In the genomic region with DNA sequence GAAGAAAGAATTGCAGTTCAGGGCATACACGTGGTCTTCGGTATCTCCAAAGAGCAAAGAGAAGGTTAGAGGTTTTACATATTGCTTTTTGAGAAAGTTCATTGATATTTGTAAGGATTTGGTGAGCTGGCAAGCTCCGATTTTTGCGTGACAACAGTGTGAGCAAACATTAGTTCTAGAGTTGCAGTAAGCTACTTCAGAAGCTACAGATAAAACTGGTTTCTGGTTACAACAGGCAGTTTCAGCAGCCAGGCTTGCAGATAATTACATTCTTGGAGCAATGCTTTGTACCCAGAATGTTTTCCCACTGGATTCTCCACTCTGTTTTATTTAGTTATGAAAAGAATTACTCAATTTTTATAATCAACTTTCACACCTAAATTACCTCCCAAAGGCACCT, we compare ENCODE assay signal across 10 cellular contexts.
DNase-seq lines count a peak whose midpoint lies in the region; ATAC-seq and TF ChIP-seq lines count a peak whose summit lies in the region.
"Had no signal": no experiment of that assay in that cellular context is flagged by ENCODE, and none has a peak within 500 bp of the region (broad histone marks: within the 10 kb centered on the region; RNA-seq: fewer than 3 reads in every experiment).

No MANE protein-coding gene starts in this region.

- ATAC-seq in RWPE2 (ENCODE audit: low read depth), result no peak
- ATAC-seq in HG03439 (IDR thresholded peaks at IDR 0.05; ENCODE audit: unreplicated experiment), result no peak
- ATAC-seq in GM18909 (IDR thresholded peaks at IDR 0.05; ENCODE audit: poor library complexity, unreplicated experiment), result no peak

- POLR2A ChIA-PET in HEK293 (lab: Yijun Ruan, JAX), result interaction anchor here (0.9 kb wide), 1 partner anchor 31 kb away, joined by 3 read pairs; no protein-coding TSS in a partner anchor

- CTCF ChIA-PET in HEK293 (lab: Yijun Ruan, JAX), result interaction anchor here (1.0 kb wide), 1 partner anchor 199 kb away, joined by 3 read pairs; no protein-coding TSS in a partner anchor

- H3K4me1 ChIP-seq in HEK293 (ENCODE audit: control insufficient read depth, insufficient read depth, low read length) (peaks cover 18% of the 10 kb centered on the region), RWPE2 (ENCODE audit: insufficient read depth, poor library complexity, severe bottlenecking) (peaks cover 16% of the 10 kb centered on the region)

- H3K27me3 ChIP-seq in RWPE2 (ENCODE audit: insufficient read depth, poor library complexity, severe bottlenecking), result no peaks in the 10 kb centered on the region
- H3K27me3 ChIP-seq: ascending aorta had no signal

- H3K27ac ChIP-seq in HEK293 (ENCODE audit: extremely low read depth, low read depth, low read length), result peak overlapping the region; percentile 95
- peak overlapping the region; percentile 85 for H3K27ac ChIP-seq in RWPE2 (ENCODE audit: poor library complexity, severe bottlenecking)

- TF ChIP-seq CTCF in HEK293 (tag by site-specific recombination; IDR thresholded peaks at IDR 0.05) (no peak), RWPE2 (IDR thresholded peaks at IDR 0.05; ENCODE audit: poor library complexity, severe bottlenecking) (no peak), fibroblast of pulmonary artery (IDR thresholded peaks at IDR 0.05; ENCODE audit: low read length, missing control alignments) (no peak)

- H3K4me3 ChIP-seq in HEK293 (ENCODE audit: low read depth, low read length) (no peak overlapping the region), RWPE2 (ENCODE audit: severe bottlenecking) (no peak overlapping the region), fibroblast of pulmonary artery (replicated peaks; ENCODE audit: low read depth, low read length) (no peak overlapping the region), skeletal muscle cell (ENCODE audit: low read depth, low read length) (no peak overlapping the region)

- DNase-seq in RWPE2 (ENCODE audit: low spot score) (no peak), fibroblast of pulmonary artery (ENCODE audit: low read depth) (peak; percentile 72), skeletal muscle cell (ENCODE audit: low read depth) (peak; percentile 30), foreskin melanocyte (no peak), midbrain (lab: John Stamatoyannopoulos, UW) (no peak)
- DNase-seq: stimulated activated naive CD4-positive, alpha-beta T cell treated with Interleukin-2 at 50 U/mL for 16 hours had no signal

- no peaks in the 10 kb centered on the region for H3K36me3 ChIP-seq in HEK293 (ENCODE audit: control insufficient read depth in 2 of 2, insufficient read depth in 1 of 2, low read length in 2 of 2)
- no peaks in the 10 kb centered on the region for H3K36me3 ChIP-seq in RWPE2 (ENCODE audit: low read depth)
- H3K36me3 ChIP-seq: ascending aorta had no signal

- no peaks in the 10 kb centered on the region for H3K9me3 ChIP-seq in HEK293 (ENCODE audit: control insufficient read depth, insufficient read depth, low read depth, low read length)
- no peaks in the 10 kb centered on the region for H3K9me3 ChIP-seq in RWPE2 (ENCODE audit: severe bottlenecking)
- H3K9me3 ChIP-seq: ascending aorta had no signal

TF ChIP-seq in HEK293, 187 proteins besides CTCF, POLR2A, EP300 and RAD21 (continues in another document):
- TF ChIP-seq ZFP69B (tag by site-specific recombination; IDR thresholded peaks at IDR 0.05), result no peak
- no peak for TF ChIP-seq ZNF544 (tag by site-specific recombination; IDR thresholded peaks at IDR 0.05)
- TF ChIP-seq ZNF184 (tag by site-specific recombination; IDR thresholded peaks at IDR 0.05), result no peak; the same call in 1 of the 2 replicates
- no peak for TF ChIP-seq ZNF623 (tag by site-specific recombination; IDR thresholded peaks at IDR 0.05)
- TF ChIP-seq, protein P1, sequence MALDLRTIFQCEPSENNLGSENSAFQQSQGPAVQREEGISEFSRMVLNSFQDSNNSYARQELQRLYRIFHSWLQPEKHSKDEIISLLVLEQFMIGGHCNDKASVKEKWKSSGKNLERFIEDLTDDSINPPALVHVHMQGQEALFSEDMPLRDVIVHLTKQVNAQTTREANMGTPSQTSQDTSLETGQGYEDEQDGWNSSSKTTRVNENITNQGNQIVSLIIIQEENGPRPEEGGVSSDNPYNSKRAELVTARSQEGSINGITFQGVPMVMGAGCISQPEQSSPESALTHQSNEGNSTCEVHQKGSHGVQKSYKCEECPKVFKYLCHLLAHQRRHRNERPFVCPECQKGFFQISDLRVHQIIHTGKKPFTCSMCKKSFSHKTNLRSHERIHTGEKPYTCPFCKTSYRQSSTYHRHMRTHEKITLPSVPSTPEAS (tag by site-specific recombination; IDR thresholded peaks at IDR 0.05), result no peak
- TF ChIP-seq KLF7 (tag by site-specific recombination; IDR thresholded peaks at IDR 0.05; ENCODE audit: borderline replicate concordance), result no peak
- TF ChIP-seq ZNF433 (tag by site-specific recombination; IDR thresholded peaks at IDR 0.05; ENCODE audit: low read depth), result no peak
- no peak for TF ChIP-seq ZNF37A (tag by site-specific recombination; IDR thresholded peaks at IDR 0.05)
- TF ChIP-seq, protein P2, sequence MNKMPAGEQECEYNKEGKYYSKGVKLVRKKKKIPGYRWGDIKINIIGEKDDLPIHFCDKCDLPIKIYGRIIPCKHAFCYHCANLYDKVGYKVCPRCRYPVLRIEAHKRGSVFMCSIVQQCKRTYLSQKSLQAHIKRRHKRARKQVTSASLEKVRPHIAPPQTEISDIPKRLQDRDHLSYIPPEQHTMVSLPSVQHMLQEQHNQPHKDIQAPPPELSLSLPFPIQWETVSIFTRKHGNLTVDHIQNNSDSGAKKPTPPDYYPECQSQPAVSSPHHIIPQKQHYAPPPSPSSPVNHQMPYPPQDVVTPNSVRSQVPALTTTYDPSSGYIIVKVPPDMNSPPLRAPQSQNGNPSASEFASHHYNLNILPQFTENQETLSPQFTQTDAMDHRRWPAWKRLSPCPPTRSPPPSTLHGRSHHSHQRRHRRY (tag by site-specific recombination; IDR thresholded peaks at IDR 0.05), result no peak
- TF ChIP-seq FEZF1 (tag by site-specific recombination; IDR thresholded peaks at IDR 0.05), result peak; percentile 73
- TF ChIP-seq OVOL3 (tag by site-specific recombination; IDR thresholded peaks at IDR 0.05), result peak; percentile 36; the same call in 1 of the 2 replicates
- no peak for TF ChIP-seq ZNF768 (tag by site-specific recombination; IDR thresholded peaks at IDR 0.05)
- TF ChIP-seq PRDM6 (tag by site-specific recombination; IDR thresholded peaks at IDR 0.05), result peak; percentile 95
- TF ChIP-seq MYNN (tag by site-specific recombination; IDR thresholded peaks at IDR 0.05; ENCODE audit: borderline replicate concordance), result no peak
- no peak; the same call in 1 of the 2 replicates for TF ChIP-seq KLF8 (tag by site-specific recombination; IDR thresholded peaks at IDR 0.05)
- no peak for TF ChIP-seq ZBTB48 (tag by site-specific recombination; IDR thresholded peaks at IDR 0.05)
- peak; percentile 59; the same call in 1 of the 2 replicates for TF ChIP-seq ZNF664 (tag by site-specific recombination; IDR thresholded peaks at IDR 0.05)
- TF ChIP-seq SALL2 (tag by site-specific recombination; IDR thresholded peaks at IDR 0.05; ENCODE audit: borderline replicate concordance), result no peak
- TF ChIP-seq ZNF18 (tag by site-specific recombination; IDR thresholded peaks at IDR 0.05), result peak; percentile 50; the same call in 1 of the 2 replicates
- no peak for TF ChIP-seq REPIN1 (tag by site-specific recombination; IDR thresholded peaks at IDR 0.05; ENCODE audit: low read depth)
- TF ChIP-seq ZNF530 (tag by site-specific recombination; IDR thresholded peaks at IDR 0.05; ENCODE audit: low read depth), result no peak
- TF ChIP-seq, protein P3, sequence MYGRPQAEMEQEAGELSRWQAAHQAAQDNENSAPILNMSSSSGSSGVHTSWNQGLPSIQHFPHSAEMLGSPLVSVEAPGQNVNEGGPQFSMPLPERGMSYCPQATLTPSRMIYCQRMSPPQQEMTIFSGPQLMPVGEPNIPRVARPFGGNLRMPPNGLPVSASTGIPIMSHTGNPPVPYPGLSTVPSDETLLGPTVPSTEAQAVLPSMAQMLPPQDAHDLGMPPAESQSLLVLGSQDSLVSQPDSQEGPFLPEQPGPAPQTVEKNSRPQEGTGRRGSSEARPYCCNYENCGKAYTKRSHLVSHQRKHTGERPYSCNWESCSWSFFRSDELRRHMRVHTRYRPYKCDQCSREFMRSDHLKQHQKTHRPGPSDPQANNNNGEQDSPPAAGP (tag by site-specific recombination; IDR thresholded peaks at IDR 0.05), result no peak
- TF ChIP-seq ZNF549 (tag by site-specific recombination; IDR thresholded peaks at IDR 0.05), result no peak
- no peak for TF ChIP-seq ZIC2 (tag by site-specific recombination; IDR thresholded peaks at IDR 0.05)
- TF ChIP-seq ZNF76 (tag by site-specific recombination; IDR thresholded peaks at IDR 0.05; ENCODE audit: borderline replicate concordance, low read depth), result no peak
- no peak for TF ChIP-seq ZNF701 (tag by site-specific recombination; IDR thresholded peaks at IDR 0.05)
- no peak for TF ChIP-seq ZNF660 (tag by site-specific recombination; IDR thresholded peaks at IDR 0.05)

Comparison
In these comparisons a context has a peak if more than half of its experiments do, and no peak if none do; other contexts are left out.
1. DNase-seq: peak in fibroblast of pulmonary artery (single experiment) and skeletal muscle cell (single experiment); none in RWPE2 (single experiment), foreskin melanocyte (single experiment) and midbrain (single experiment).